In genomic region chr17:76252040-76252954, GRCh38 we compare ENCODE assay signal across 8 cellular contexts. TPM values are rescaled to one million over a fixed set of nuclear protein-coding genes. Genes with fewer than 3 reads are reported as not detected.
A peak's percentile ranks its signal among the peaks of the same experiment; 100 is the strongest.
DNase-seq lines count a peak whose midpoint lies in the region; ATAC-seq and TF ChIP-seq lines count a peak whose summit lies in the region.

No MANE protein-coding gene starts in this region.

- H3K4me1 ChIP-seq in mucosa of descending colon (ENCODE audit: low read depth): peaks cover 9% of the 10 kb centered on the region

- peak; percentile 93 for DNase-seq in AG09309 (ENCODE audit: low read depth)
- peak; percentile 94 for DNase-seq in SIG-M5 treated with dmso at 0.1 percent for 504 hours (lab: John Stamatoyannopoulos, UW; ENCODE audit: unreplicated experiment)
- peak; percentile 86 for DNase-seq in dedifferentiated amniotic fluid mesenchymal stem cell (ENCODE audit: extremely low spot score)
- DNase-seq in mucosa of descending colon: peak in 2 of 3 donors; percentile 52 to 78
- DNase-seq in NCI-H1105 treated with DMSO at 0.1 percent for 48 hours (lab: John Stamatoyannopoulos, UW): no peak

- TF ChIP-seq CTCF in AG09309 (IDR thresholded peaks at IDR 0.05; ENCODE audit: control insufficient read depth, insufficient read depth, low read depth, low read length, missing control alignments): no peak
- TF ChIP-seq CTCF in mucosa of descending colon (IDR thresholded peaks at IDR 0.05): no peak

- no peaks in the 10 kb centered on the region for H3K9me3 ChIP-seq in mucosa of descending colon

- intact Hi-C loops in mucosa of descending colon (cut with DNase I, micrococcal nuclease): no loop called here

- H3K36me3 ChIP-seq in mucosa of descending colon (ENCODE audit: low read depth): no peaks in the 10 kb centered on the region

- ATAC-seq in GM21529 (IDR thresholded peaks at IDR 0.05; ENCODE audit: unreplicated experiment) (peak; percentile 75), mucosa of descending colon (peak; percentile 80), HG03432 (IDR thresholded peaks at IDR 0.05; ENCODE audit: unreplicated experiment) (no peak), HG02642 (IDR thresholded peaks at IDR 0.05; ENCODE audit: poor library complexity, unreplicated experiment) (no peak)

- H3K4me3 ChIP-seq in AG09309 (ENCODE audit: control insufficient read depth, low read depth, low read length): no peak overlapping the region
- H3K4me3 ChIP-seq in mucosa of descending colon: no peak overlapping the region

RNA-seq across cellular contexts. Expression of gene RNF157, which starts 12.0 kb away (rescaled TPM):
- total RNA-seq in mucosa of descending colon: 10 to 100 TPM; 11.6 to 45.8 (median 17.5) TPM

RNA-seq across cellular contexts. Expression of gene UBALD2, which starts 12.9 kb away (rescaled TPM):
- total RNA-seq in mucosa of descending colon: 100 to 1,000 TPM in 1 of 3 donors, 10 to 100 TPM in 2; 46.6 to 132 (median 99.1) TPM

RNA-seq across cellular contexts. Expression of gene QRICH2, which starts 55.8 kb away (rescaled TPM):
- 1 to 10 TPM; 1.6 to 4.7 (median 3.2) TPM for total RNA-seq in mucosa of descending colon

Comparison
In these comparisons a context has a peak if more than half of its experiments do, and no peak if none do; other contexts are left out.
1. ATAC-seq: peak in GM21529 (single experiment) and mucosa of descending colon (single experiment); none in HG03432 (single experiment) and HG02642 (single experiment).